Comparison of ENCODE assay signal across 8 cellular contexts in genomic region chr5:6714221-6715041, GRCh38. TPM values are rescaled to one million over a fixed set of nuclear protein-coding genes. Genes with fewer than 3 reads are reported as not detected.
DNase-seq lines count a peak whose midpoint lies in the region; ATAC-seq, FAIRE-seq and TF ChIP-seq lines count a peak whose summit lies in the region.

No MANE protein-coding gene starts in this region.

- 1% methylated on average over 62 of the region's 100 CpGs for WGBS in K562 (ENCODE audit: insufficient coverage, low coverage, missing lambda C conversion rate)

- no peaks in the 10 kb centered on the region for H3K27me3 ChIP-seq in PC-3 (ENCODE audit: low read length)
- no peaks in the 10 kb centered on the region for H3K27me3 ChIP-seq in K562 (ENCODE audit: control insufficient read depth in 2 of 2, insufficient read depth in 2 of 2, low read length in 2 of 2)
- no peaks in the 10 kb centered on the region for H3K27me3 ChIP-seq in subcutaneous abdominal adipose tissue (ENCODE audit: control insufficient read depth in 5 of 5, insufficient read depth in 4 of 5, low read length in 5 of 5)

- in situ Hi-C loops in K562 (cut with MboI) = loop anchor here (5.0 kb wide), 1 partner anchor 82 kb away; the partner anchor contains the start of genes NSUN2 and SRD5A1

- H2AFZ ChIP-seq in PC-3 (ENCODE audit: low read length) = peak overlapping the region; percentile 18
- no peak overlapping the region; the same call in 1 of the 2 replicates for H2AFZ ChIP-seq in K562 (ENCODE audit: low read depth, low read length)

- peak; percentile 67 for FAIRE-seq in K562 (lab: Jason Lieb, UNC)

- CTCF ChIA-PET in PC-3 (lab: Charles Lee) = no interaction called here
- CTCF ChIA-PET in K562 (lab: Yijun Ruan, JAX; ENCODE audit: low intra/inter-chr PET ratio) = no interaction called here

- intact Hi-C loops in PC-3 (cut with micrococcal nuclease) (no loop called here), K562 (cut with micrococcal nuclease) (loop anchor here (10.0 kb wide), 1 partner anchor 340 kb away; the partner anchor contains the start of gene MED10)

- H3K4me2 ChIP-seq in PC-3 (ENCODE audit: low read length) = peak overlapping the region; percentile 84
- peak overlapping the region; percentile 82 for H3K4me2 ChIP-seq in K562 (ENCODE audit: insufficient read depth, low read length)

- peaks cover 13% of the 10 kb centered on the region for H3K36me3 ChIP-seq in PC-3 (ENCODE audit: low read depth, low read length)
- H3K36me3 ChIP-seq in K562 (ENCODE audit: control insufficient read depth, insufficient read depth, low read length) = peaks cover 40% of the 10 kb centered on the region
- peaks cover 0 to 6% (median 0%) of the 10 kb centered on the region in 5 donors for H3K36me3 ChIP-seq in subcutaneous abdominal adipose tissue (ENCODE audit: control insufficient read depth in 5 of 5, insufficient read depth in 5 of 5, low read length in 5 of 5)

- H3K27ac ChIP-seq in PC-3 (ENCODE audit: low read length) = no peak overlapping the region
- H3K27ac ChIP-seq in K562 (ENCODE audit: extremely low read depth, low read depth, low read length) = peak overlapping the region; percentile 57; the same call in 1 of the 3 replicates
- H3K27ac ChIP-seq in subcutaneous abdominal adipose tissue (ENCODE audit: low read depth, low read length) = peak overlapping the region; percentile 42

- H3K9me3 ChIP-seq in PC-3 (ENCODE audit: low read length) (no peaks in the 10 kb centered on the region), K562 (replicated peaks; ENCODE audit: control insufficient read depth, insufficient read depth, low read depth, low read length) (no peaks in the 10 kb centered on the region), subcutaneous abdominal adipose tissue (ENCODE audit: control insufficient read depth in 5 of 5, low read length in 5 of 5) (no peaks in the 10 kb centered on the region)

- POLR2A ChIA-PET in PC-3 (lab: Charles Lee; ENCODE audit: unreplicated experiment) = no interaction called here
- POLR2A ChIA-PET in K562 (lab: Yijun Ruan, JAX) = no interaction called here

- H4K20me1 ChIP-seq in PC-3 (ENCODE audit: low read length) (peaks cover 48% of the 10 kb centered on the region), K562 (replicated peaks; ENCODE audit: control insufficient read depth, insufficient read depth, low read length) (peaks cover 47% of the 10 kb centered on the region)

- peaks cover 22% of the 10 kb centered on the region for H3K9me1 ChIP-seq in K562 (ENCODE audit: control insufficient read depth, insufficient read depth, low read length)

- peaks cover 42% of the 10 kb centered on the region for H3K4me1 ChIP-seq in PC-3 (ENCODE audit: insufficient read depth, low read length)
- H3K4me1 ChIP-seq in K562 (replicated peaks in 1 of 2; ENCODE audit: control insufficient read depth in 2 of 2, insufficient read depth in 2 of 2, low read length in 2 of 2) = peaks cover 29 to 40% of the 10 kb centered on the region in 2 experiments; a peak in 4 of 5 replicates
- peaks cover 23 to 60% (median 55%) of the 10 kb centered on the region in 5 donors for H3K4me1 ChIP-seq in subcutaneous abdominal adipose tissue (ENCODE audit: control insufficient read depth in 5 of 5, insufficient read depth in 5 of 5, low read length in 5 of 5)

- BruUV-seq in PC-3 (replicated peaks; lab: Mats Ljungman, UMichigan) = no TSS peak
- no TSS peak for BruUV-seq in K562 (replicated peaks; lab: Mats Ljungman, UMichigan)

- ATAC-seq in PC-3 (0 out of 2 replicates have a peak, but pooled peaks have one; percentile 1), K562 (peak; percentile 3; the same call in 1 of the 3 replicates), GM21528 (IDR thresholded peaks at IDR 0.05; ENCODE audit: low FRiP score, unreplicated experiment) (no peak)

- no peaks in the 10 kb centered on the region for H3K9me2 ChIP-seq in PC-3 (replicated peaks; ENCODE audit: low read length)

- no peak for TF ChIP-seq CTCF in PC-3 (conservative IDR thresholded peaks at IDR 0.05; ENCODE audit: low read depth, low read length)
- no peak for TF ChIP-seq CTCF in K562 (IDR thresholded peaks at IDR 0.05 in 2 of 3, conservative IDR thresholded peaks at IDR 0.05 in 1 of 3; ENCODE audit: insufficient read depth in 2 of 3, low read depth in 1 of 3, low read length in 3 of 3)

- H3K9ac ChIP-seq in PC-3 (ENCODE audit: low read length) = peak overlapping the region; percentile 64
- H3K9ac ChIP-seq in K562 (ENCODE audit: insufficient read depth in 1 of 2, low read depth in 2 of 2, low read length in 2 of 2) = peak overlapping the region; percentile 35 to 95
- H3K9ac ChIP-seq in subcutaneous abdominal adipose tissue (ENCODE audit: low read length in 5 of 5) = peak overlapping the region in 4 of 5 donors; percentile 21 to 71 (median 68)

- no peak for TF ChIP-seq POLR2A in K562 (conservative IDR thresholded peaks at IDR 0.05)

- DNase-seq in NCI-H1417 (lab: John Stamatoyannopoulos, UW) = peak; percentile 27 to 55 (median 52)
- DNase-seq in NCI-H1417 treated with DMSO at 0.1 percent for 48 hours (lab: John Stamatoyannopoulos, UW) = no peak
- DNase-seq in PC-3 = peak; percentile 55
- DNase-seq in K562 (ENCODE audit: extremely low read depth in 1 of 4, low spot score in 3 of 4) = peak; percentile 45 to 72 (median 66)
- peak; percentile 51 for DNase-seq in left kidney (ENCODE audit: low read depth, low spot score)
- DNase-seq in mesenteric fat pad (ENCODE audit: low spot score) = no peak

- no peak for TF ChIP-seq EP300 in K562 (IDR thresholded peaks at IDR 0.05; ENCODE audit: low read length)

- H3K79me2 ChIP-seq in PC-3 (ENCODE audit: low read length) (peaks cover 53% of the 10 kb centered on the region), K562 (ENCODE audit: control insufficient read depth, insufficient read depth, low read length) (peaks cover 54% of the 10 kb centered on the region)

- TF ChIP-seq RAD21 in K562 (CRISPR knock-in tag; conservative IDR thresholded peaks at IDR 0.05 in 1 of 2, IDR thresholded peaks at IDR 0.05 in 1 of 2) = no peak

- H3K4me3 ChIP-seq in PC-3 (ENCODE audit: low read length) (peak overlapping the region; percentile 87), K562 (peak overlapping the region; percentile 83), subcutaneous abdominal adipose tissue (ENCODE audit: low read depth in 1 of 5, low read length in 5 of 5) (peak overlapping the region; percentile 61 to 81 (median 67))

- H3F3A ChIP-seq in PC-3 (ENCODE audit: low read length, unreplicated experiment) = no peaks in the 10 kb centered on the region

TF ChIP-seq in K562, 482 proteins besides CTCF, POLR2A, EP300 and RAD21 (continues in another document):
- TF ChIP-seq MTA2 (IDR thresholded peaks at IDR 0.05; ENCODE audit: low read depth) (no peak), TAL1 (IDR thresholded peaks at IDR 0.05) (no peak), TAF1 (IDR thresholded peaks at IDR 0.05; ENCODE audit: control insufficient read depth, extremely low read depth, insufficient read depth, low read length, severe bottlenecking) (no peak), KDM5B (IDR thresholded peaks at IDR 0.05; ENCODE audit: insufficient replicate concordance, low read depth, low read length) (peak; percentile 47), E2F6 (IDR thresholded peaks at IDR 0.05; ENCODE audit: borderline replicate concordance in 1 of 2, extremely low read depth in 1 of 2, insufficient read depth in 1 of 2, insufficient read length in 1 of 2, low read depth in 1 of 2, low read length in 1 of 2, poor library complexity in 1 of 2, severe bottlenecking in 1 of 2) (peak in 1 of 2 experiments; percentile 53), ZNF668 (CRISPR knock-in tag; IDR thresholded peaks at IDR 0.05) (0 out of 2 replicates have a peak, but pooled peaks have one; percentile 29), MAZ (CRISPR knock-in tag; conservative IDR thresholded peaks at IDR 0.05 in 1 of 2, IDR thresholded peaks at IDR 0.05 in 1 of 2) (peak in 1 of 2 experiments; percentile 38; a peak in 1 of 4 replicates), CSDE1 (IDR thresholded peaks at IDR 0.05) (no peak), SNIP1 (IDR thresholded peaks at IDR 0.05; ENCODE audit: low read depth) (no peak), ATF1 (CRISPR knock-in tag; IDR thresholded peaks at IDR 0.05) (no peak), ATF1 (tag; IDR thresholded peaks at IDR 0.05) (no peak)

RNA-seq across cellular contexts. Expression of gene TENT4A, which starts 1.2 kb away (rescaled TPM):
- total RNA-seq in PC-3 (2014; rRNA removed) = 39.3 and 42.4 TPM in 2 replicates
- 144 and 165 TPM in 2 replicates for total RNA-seq in K562 (2011; cell fraction: chromatin; rRNA removed; ENCODE audit: low replicate concordance)
- total RNA-seq in K562 (2011; cell fraction: nucleolus; rRNA removed) = 58.9 and 66.3 TPM in 2 replicates
- total RNA-seq in K562 (2011; cell fraction: nucleoplasm; rRNA removed) = 88.6 and 115 TPM in 2 replicates
- 10.9 and 16.5 TPM in 2 replicates for total RNA-seq in K562 (2014; rRNA removed)
- total RNA-seq in K562 (2014; rRNA removed; fragmentation: Illumina TruSeq; extraction: Trizol) = 11.6 and 13.0 TPM in 2 replicates
- total RNA-seq in K562 (2015; rRNA removed; fragmentation: Illumina TruSeq; extraction: Trizol) = 14.9 and 17.7 TPM in 2 replicates
- total RNA-seq in K562 (2021) = 24.0 and 26.6 TPM in 2 replicates
- polyA plus RNA-seq in K562 (2011; rRNA removed) = 7.4 and 8.2 TPM in 2 replicates
- polyA plus RNA-seq in K562 (2011; cell fraction: cytosol; rRNA removed) = 4.4 and 5.5 TPM in 2 replicates
- 76.9 and 93.7 TPM in 2 replicates for polyA plus RNA-seq in K562 (2011; cell fraction: nucleus; rRNA removed)
- 14.4 and 14.7 TPM in 2 replicates for polyA plus RNA-seq in K562 (2012)
- polyA plus RNA-seq in K562 (2014; fragmentation: Illumina TruSeq; extraction: Trizol) = 25.7 and 27.3 TPM in 2 replicates
- 1 to 10 TPM; 1.3 to 1.6 TPM for polyA plus RNA-seq in K562 (2014; fragmentation: Nextera tagmentation; extraction: Ambion mirVana)
- polyA plus RNA-seq in K562 (2014; rRNA removed) = 18.8 and 20.3 TPM in 2 replicates
- polyA minus RNA-seq in K562 (2011; rRNA and poly(A)+ RNA removed) = 14.8 and 19.0 TPM in 2 replicates
- polyA minus RNA-seq in K562 (2011; cell fraction: cytosol; rRNA and poly(A)+ RNA removed) = 7.3 and 8.5 TPM in 2 replicates
- 41.6 and 56.6 TPM in 2 replicates for polyA minus RNA-seq in K562 (2011; cell fraction: nucleus; rRNA and poly(A)+ RNA removed)
- total RNA-seq in mesenteric fat pad = 29.8 TPM

Comparison
In these comparisons a context has a peak if more than half of its experiments do, and no peak if none do; other contexts are left out.
1. DNase-seq: peak in NCI-H1417 (3 of 3), PC-3 (single experiment), K562 (4 of 4) and left kidney (single experiment); none in NCI-H1417 treated with DMSO at 0.1 percent for 48 hours (single experiment) and mesenteric fat pad (single experiment).
2. Peak in every context shown above with its lines, with median percentiles within 50 percentile points of each other: H3K4me3 ChIP-seq and H3K9ac ChIP-seq.